ENCODE assay signal across 10 cellular contexts in the genomic region with DNA sequence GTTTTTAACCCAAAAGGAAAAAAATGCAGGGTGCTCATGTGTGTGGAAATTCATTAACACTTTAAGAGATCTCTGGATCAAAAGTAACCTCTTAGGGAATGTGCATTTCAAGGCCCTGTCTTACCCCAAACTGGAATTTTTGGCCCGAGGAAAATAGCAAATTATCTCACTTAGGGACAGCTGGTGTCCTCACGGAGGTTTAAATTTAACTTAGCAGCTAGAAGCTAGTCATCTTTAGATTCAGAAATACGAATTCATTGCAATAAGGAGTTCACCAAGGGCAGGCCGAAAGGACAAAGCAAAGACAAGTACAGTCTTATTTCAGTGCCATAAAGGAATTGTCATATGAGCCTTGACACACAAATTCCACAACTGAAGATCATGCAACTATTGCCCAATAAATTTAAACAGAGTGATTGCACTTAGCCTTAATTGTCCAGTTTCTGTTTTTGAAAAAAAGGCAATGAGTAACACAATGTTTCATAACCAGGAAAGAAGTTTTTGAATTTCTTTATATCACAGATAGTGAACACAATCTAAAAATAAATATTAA. TPM values are rescaled to one million over a fixed set of nuclear protein-coding genes. Genes with fewer than 3 reads are reported as not detected.
DNase-seq lines count a peak whose midpoint lies in the region; ATAC-seq and TF ChIP-seq lines count a peak whose summit lies in the region.
"Had no signal": no experiment of that assay in that cellular context is flagged by ENCODE, and none has a peak within 500 bp of the region (broad histone marks: within the 10 kb centered on the region; RNA-seq: fewer than 3 reads in every experiment).

No MANE protein-coding gene starts in this region.

- dilution Hi-C loops in IMR-90 (cut with HindIII; ENCODE audit: low sequenced_read_pairs, unreplicated experiment), result no loop called here

- CTCF ChIA-PET in IMR-90 (lab: Yijun Ruan, JAX), result no interaction called here

- peak overlapping the region; percentile 57; the same call in 1 of the 2 replicates for H4K91ac ChIP-seq in IMR-90 (ENCODE audit: insufficient read depth, low read depth, low read length)

- H2AFZ ChIP-seq in IMR-90 (replicated peaks; ENCODE audit: low read length, poor library complexity), result no peak overlapping the region

- H3K56ac ChIP-seq in IMR-90 (ENCODE audit: extremely low read depth, insufficient read depth, low read length), result peak overlapping the region; percentile 82

- H3K9me3 ChIP-seq in IMR-90 (ENCODE audit: control insufficient read depth, insufficient read depth, low read length), result no peaks in the 10 kb centered on the region
- H3K9me3 ChIP-seq in breast epithelium, result peaks cover 0 to 13% of the 10 kb centered on the region in 2 donors
- H3K9me3 ChIP-seq in upper lobe of right lung, result no peaks in the 10 kb centered on the region
- H3K9me3 ChIP-seq: heart right ventricle had no signal

- H3K4ac ChIP-seq in IMR-90 (ENCODE audit: low read depth, low read length), result peak overlapping the region; percentile 66; the same call in 1 of the 2 replicates

- H3K79me1 ChIP-seq in IMR-90 (ENCODE audit: low read depth in 1 of 2, low read length in 2 of 2), result no peaks in the 10 kb centered on the region

- peak overlapping the region; percentile 64 for H2BK20ac ChIP-seq in IMR-90 (ENCODE audit: low read depth, low read length)

- no TSS peak for BruUV-seq in IMR-90 (replicated peaks; lab: Mats Ljungman, UMichigan)

- no peak overlapping the region for H2AK9ac ChIP-seq in IMR-90 (replicated peaks; ENCODE audit: low read depth, low read length, poor library complexity)

- H3K27ac ChIP-seq in IMR-90 (ENCODE audit: insufficient read depth, low read length) (peak overlapping the region; percentile 41; the same call in 1 of the 2 replicates), breast epithelium (peak overlapping the region; percentile 61 to 62), upper lobe of right lung (peak overlapping the region; percentile 72)

- TF ChIP-seq POLR2A in IMR-90 (IDR thresholded peaks at IDR 0.05; ENCODE audit: low read depth, low read length) (no peak), breast epithelium (IDR thresholded peaks at IDR 0.05) (no peak)

- ATAC-seq in IMR-90 (ENCODE audit: low read depth) (peak; percentile 30), upper lobe of right lung (peak; percentile 49), HG03280 (IDR thresholded peaks at IDR 0.05; ENCODE audit: unreplicated experiment) (no peak), HG03196 (IDR thresholded peaks at IDR 0.05; ENCODE audit: unreplicated experiment) (no peak)

- TF ChIP-seq RAD21 in IMR-90 (IDR thresholded peaks at IDR 0.05; ENCODE audit: low read length), result no peak

- WGBS in IMR-90 (ENCODE audit: extremely low coverage in 2 of 2, insufficient read length in 1 of 2), 2 experiments, result 18% methylated on average over 2 of the region's 4 CpGs; no CpG with 5 or more reads in 1 of the 2 experiments

- H3K4me2 ChIP-seq in IMR-90 (ENCODE audit: low read depth, low read length), result peak overlapping the region; percentile 0; the same call in 1 of the 2 replicates

- H3K4me3 ChIP-seq in IMR-90 (ENCODE audit: insufficient read depth, low read depth, low read length) (no peak overlapping the region), breast epithelium (no peak overlapping the region), kidney epithelial cell (ENCODE audit: low read depth, low read length) (no peak overlapping the region), upper lobe of right lung (no peak overlapping the region)
- H3K4me3 ChIP-seq: heart right ventricle had no signal

- peaks cover 4% of the 10 kb centered on the region; the same call in 1 of the 2 replicates for H3K9me1 ChIP-seq in IMR-90 (ENCODE audit: insufficient read depth, low read length)

- no peak overlapping the region; the same call in 1 of the 2 replicates for H3K14ac ChIP-seq in IMR-90 (replicated peaks; ENCODE audit: low read depth, low read length)

- H4K8ac ChIP-seq in IMR-90 (ENCODE audit: low read depth in 2 of 2, low read length in 2 of 2), result peak overlapping the region; percentile 34 to 46; a peak in 3 of 4 replicates

- in situ Hi-C loops in IMR-90 (cut with MboI; ENCODE audit: low sequenced_read_pairs), result no loop called here

- H2AK5ac ChIP-seq in IMR-90 (ENCODE audit: low read depth, low read length), result no peak overlapping the region

- peak overlapping the region; percentile 93 for H2BK5ac ChIP-seq in IMR-90 (ENCODE audit: low read depth, low read length, poor library complexity, severe bottlenecking)

- DNase-seq in IMR-90, result peak; percentile 75
- DNase-seq in breast epithelium (ENCODE audit: low spot score in 2 of 2), result no peak
- DNase-seq in kidney epithelial cell (ENCODE audit: low read depth), result peak; percentile 48
- DNase-seq in upper lobe of right lung, result no peak
- DNase-seq in stimulated activated CD4-positive, alpha-beta T cell treated with anti-CD3 and anti-CD28 coated beads, Interleukin-4, amount 100 ng/mL, for 1 hour, result no peak
- DNase-seq: activated gamma-delta T cell, heart right ventricle, substantia nigra had no signal

- no peak overlapping the region for H3K9ac ChIP-seq in IMR-90 (ENCODE audit: low read depth, low read length)

- intact Hi-C loops in IMR-90 (cut with micrococcal nuclease) (no loop called here), breast epithelium (cut with DNase I; ENCODE audit: low total_unique reads) (no loop called here), upper lobe of right lung (cut with DNase I) (no loop called here)

- POLR2A ChIA-PET in IMR-90 (lab: Charles Lee; ENCODE audit: unreplicated experiment), result no interaction called here

- no peak for TF ChIP-seq CTCF in IMR-90 (conservative IDR thresholded peaks at IDR 0.05; ENCODE audit: low read depth, low read length)
- no peak for TF ChIP-seq CTCF in breast epithelium (IDR thresholded peaks at IDR 0.05)
- no peak for TF ChIP-seq CTCF in kidney epithelial cell (IDR thresholded peaks at IDR 0.05; ENCODE audit: insufficient read depth, low read length, poor library complexity, severe bottlenecking)
- no peak for TF ChIP-seq CTCF in upper lobe of right lung (IDR thresholded peaks at IDR 0.05)

- H2BK120ac ChIP-seq in IMR-90 (ENCODE audit: low read depth, low read length), result peak overlapping the region; percentile 89

- peaks cover 5% of the 10 kb centered on the region; the same call in 1 of the 2 replicates for H3K4me1 ChIP-seq in IMR-90 (ENCODE audit: control insufficient read depth, insufficient read depth, low read length)
- peaks cover 4 to 12% of the 10 kb centered on the region in 2 donors for H3K4me1 ChIP-seq in breast epithelium
- H3K4me1 ChIP-seq in upper lobe of right lung, result peaks cover 25% of the 10 kb centered on the region

- H2BK15ac ChIP-seq in IMR-90 (ENCODE audit: low read depth, low read length), result peak overlapping the region; percentile 25; the same call in 2 of the 3 replicates

- H3K23ac ChIP-seq in IMR-90 (ENCODE audit: low read depth, low read length), result 0 out of 2 replicates have a peak overlapping the region, but pooled peaks have one; percentile 26

- H3K18ac ChIP-seq in IMR-90 (ENCODE audit: low read depth, low read length), result peak overlapping the region; percentile 51; the same call in 1 of the 2 replicates

- no peaks in the 10 kb centered on the region for H4K20me1 ChIP-seq in IMR-90 (ENCODE audit: insufficient read depth, low read length)

- no peaks in the 10 kb centered on the region for H3K27me3 ChIP-seq in IMR-90 (ENCODE audit: control insufficient read depth, insufficient read depth, low read length)
- H3K27me3 ChIP-seq in breast epithelium, result no peaks in the 10 kb centered on the region
- H3K27me3 ChIP-seq in kidney epithelial cell (ENCODE audit: control insufficient read depth, insufficient read depth, low read length), result no peaks in the 10 kb centered on the region
- no peaks in the 10 kb centered on the region for H3K27me3 ChIP-seq in upper lobe of right lung
- H3K27me3 ChIP-seq: heart right ventricle had no signal

- H4K5ac ChIP-seq in IMR-90 (ENCODE audit: low read depth, low read length), result no peak overlapping the region; the same call in 1 of the 2 replicates

- H3K36me3 ChIP-seq in IMR-90 (ENCODE audit: control insufficient read depth, insufficient read depth, low read length) (no peaks in the 10 kb centered on the region), breast epithelium (no peaks in the 10 kb centered on the region), kidney epithelial cell (ENCODE audit: control insufficient read depth, insufficient read depth, low read length) (no peaks in the 10 kb centered on the region), upper lobe of right lung (no peaks in the 10 kb centered on the region)
- H3K36me3 ChIP-seq: heart right ventricle had no signal

TF ChIP-seq in IMR-90, 13 proteins besides CTCF, POLR2A, EP300 and RAD21:
- TF ChIP-seq FOS (IDR thresholded peaks at IDR 0.05; ENCODE audit: low read depth, low read length) (peak; percentile 58; the same call in 1 of the 2 replicates), BHLHE40 (IDR thresholded peaks at IDR 0.05; ENCODE audit: low read depth, low read length) (0 out of 2 replicates have a peak, but pooled peaks have one; percentile 19), CHD1 (IDR thresholded peaks at IDR 0.05; ENCODE audit: low read depth, low read length) (no peak), MXI1 (IDR thresholded peaks at IDR 0.05; ENCODE audit: borderline replicate concordance, low read depth, low read length) (no peak), CEBPB (IDR thresholded peaks at IDR 0.05; ENCODE audit: low read depth, low read length) (peak; percentile 99)

RNA-seq across cellular contexts. Expression of a gene that starts 22.4 kb away (rescaled TPM):
- total RNA-seq in IMR-90 (2012; rRNA removed) (97.1 and 116 TPM in 2 replicates), breast epithelium (100 to 1,000 TPM in 2 of 3 donors, 10 to 100 TPM in 1; 67.5 to 157 (median 108) TPM), kidney epithelial cell (84.8 and 113 TPM in 2 replicates), upper lobe of right lung (37.2 TPM)
- 19.3 and 21.2 TPM in 2 replicates for polyA plus RNA-seq in IMR-90 (2012; rRNA removed)
- 9.7 and 16.1 TPM in 2 replicates for polyA plus RNA-seq in IMR-90 (2012; cell fraction: cytosol; rRNA removed)
- 8.7 and 33.3 TPM in 2 replicates for polyA plus RNA-seq in IMR-90 (2012; cell fraction: nucleus; rRNA removed; ENCODE audit: low replicate concordance)

Comparison
In these comparisons a context has a peak if more than half of its experiments do, and no peak if none do; other contexts are left out.
1. ATAC-seq: peak in IMR-90 (single experiment) and upper lobe of right lung (single experiment); none in HG03280 (single experiment) and HG03196 (single experiment).
2. DNase-seq: peak in IMR-90 (single experiment) and kidney epithelial cell (single experiment); none in breast epithelium (0 of 2), upper lobe of right lung (single experiment) and stimulated activated CD4-positive, alpha-beta T cell treated with anti-CD3 and anti-CD28 coated beads, Interleukin-4, amount 100 ng/mL, for 1 hour (single experiment).
3. Peak in every context shown above with its lines, with median percentiles within 50 percentile points of each other: H3K27ac ChIP-seq.